16 cellular contexts compared by ENCODE assay signal in the genomic region with DNA sequence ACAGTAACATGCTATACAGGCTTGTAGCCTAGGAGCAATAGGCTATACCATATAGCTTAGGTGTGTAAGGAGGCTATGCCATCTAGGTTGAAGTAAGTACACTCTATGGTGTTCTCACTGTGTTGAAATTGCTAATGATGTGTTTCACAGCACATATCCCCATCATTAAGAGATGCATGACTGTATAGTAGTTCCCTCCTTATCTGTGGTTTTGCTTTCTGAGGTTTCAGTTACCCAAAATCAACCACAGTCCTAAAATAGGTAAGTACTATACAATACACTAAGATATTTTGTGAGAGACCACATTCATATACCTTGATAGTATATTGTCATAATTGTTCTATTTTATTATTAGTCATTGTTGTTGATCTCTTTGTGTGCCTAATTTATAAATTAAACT. TPM values are rescaled to one million over a fixed set of nuclear protein-coding genes. Genes with fewer than 3 reads are reported as not detected.
A peak's percentile ranks its signal among the peaks of the same experiment; 100 is the strongest.
DNase-seq lines count a peak whose midpoint lies in the region; ATAC-seq, FAIRE-seq and TF ChIP-seq lines count a peak whose summit lies in the region.
"Had no signal": no experiment of that assay in that cellular context is flagged by ENCODE, and none has a peak within 500 bp of the region (broad histone marks: within the 10 kb centered on the region; RNA-seq: fewer than 3 reads in every experiment).

No MANE protein-coding gene starts in this region.

- H3K9ac ChIP-seq in GM12878 (ENCODE audit: control insufficient read depth, insufficient read depth, low read length), result no peak overlapping the region

- H4K20me1 ChIP-seq in GM12878 (ENCODE audit: control insufficient read depth, insufficient read depth), result no peaks in the 10 kb centered on the region

- H3K36me3 Mint-ChIP-seq in activated CD4-positive, alpha-beta memory T cell treated with anti-CD3 and anti-CD28 coated beads, Interleukin-2, amount 10 ng/mL, durations not matched to agents 7 days and 5 days (ENCODE audit: low read depth), result no peaks in the 10 kb centered on the region
- H3K36me3 Mint-ChIP-seq in immature natural killer cell, result no peaks in the 10 kb centered on the region

- peaks cover 0 to 1% of the 10 kb centered on the region in 2 experiments; a peak in 2 of 4 replicates for H3K27me3 ChIP-seq in GM12878 (replicated peaks in 1 of 2; ENCODE audit: control insufficient read depth in 2 of 2, insufficient read depth in 2 of 2, low read length in 1 of 2)
- H3K27me3 ChIP-seq: pancreas, suprapubic skin had no signal

- peak; percentile 78 for FAIRE-seq in GM12878 (lab: Jason Lieb, UNC)
- FAIRE-seq: endometrium, pancreas had no signal

- no peaks in the 10 kb centered on the region for H3K27me3 Mint-ChIP-seq in activated CD4-positive, alpha-beta memory T cell treated with anti-CD3 and anti-CD28 coated beads, Interleukin-2, amount 10 ng/mL, durations not matched to agents 7 days and 5 days
- H3K27me3 Mint-ChIP-seq in immature natural killer cell (ENCODE audit: low read depth in 3 of 3), result peaks cover 0 to 2% (median 2%) of the 10 kb centered on the region in 3 donors

- intact Hi-C loops in GM12878 (cut with micrococcal nuclease; ENCODE audit: unreplicated experiment), result no loop called here

- no peak overlapping the region for H3K27ac ChIP-seq in GM12878 (ENCODE audit: control insufficient read depth, insufficient read depth)
- H3K27ac ChIP-seq: lower lobe of right lung, pancreas, suprapubic skin had no signal

- RAD21 ChIA-PET in GM12878 (lab: Charles Lee; ENCODE audit: unreplicated experiment), result interaction anchor here (0.9 kb wide), 1 partner anchor 13 kb away, joined by 4 read pairs; no protein-coding TSS in a partner anchor

- no peak for TF ChIP-seq POLR2A in GM12878 (IDR thresholded peaks at IDR 0.05; ENCODE audit: low read depth, low read length)

- no peaks in the 10 kb centered on the region for H3K79me2 ChIP-seq in GM12878 (ENCODE audit: control insufficient read depth, insufficient read depth, low read length)

- DNase-seq in GM12878 (ENCODE audit: low read depth, low spot score) (peak; percentile 11), COR-L47 (lab: John Stamatoyannopoulos, UW) (no peak), immature natural killer cell (no peak), H4 (ENCODE audit: low spot score) (no peak)
- no peak for DNase-seq in activated CD4-positive, alpha-beta memory T cell treated with anti-CD3 and anti-CD28 coated beads, Interleukin-2, amount 10 ng/mL, durations not matched to agents 7 days and 5 days
- DNase-seq: head of caudate nucleus; lower lobe of right lung; NCI-H1694; pancreas; stimulated activated CD4-positive, alpha-beta T cell treated with anti-CD3 and anti-CD28 coated beads, Interleukin-1b, Interleukin-23, amount 100 ng/mL, for 48 hours had no signal

- CTCF ChIA-PET in GM12878 (lab: Yijun Ruan, JAX), result interaction anchor here (1.2 to 1.7 kb wide), 2 partner anchors 11 kb away, joined by 4 to 5 read pairs; no protein-coding TSS in a partner anchor
- CTCF ChIA-PET in activated CD4-positive, alpha-beta memory T cell treated with anti-CD3 and anti-CD28 coated beads, Interleukin-2, amount 10 ng/mL, durations not matched to agents 7 days and 5 days (lab: Charles Lee), result no interaction called here

- 0 out of 2 replicates have a peak, but pooled peaks cover 3% of the 10 kb centered on the region for H3K4me1 ChIP-seq in GM12878 (ENCODE audit: control insufficient read depth, insufficient read depth, low read length)
- H3K4me1 ChIP-seq: lower lobe of right lung, pancreas, suprapubic skin had no signal

- in situ Hi-C loops in GM12878 (cut with MboI), result no loop called here

- no peaks in the 10 kb centered on the region for H3K36me3 ChIP-seq in GM12878 (ENCODE audit: control insufficient read depth in 2 of 2, insufficient read depth in 2 of 2, low read length in 1 of 2)
- H3K36me3 ChIP-seq: lower lobe of right lung, pancreas, suprapubic skin had no signal

- no peak overlapping the region for H3K4me3 ChIP-seq in GM12878
- H3K4me3 ChIP-seq: lower lobe of right lung, pancreas, suprapubic skin had no signal

- no peaks in the 10 kb centered on the region for H3K4me1 Mint-ChIP-seq in activated CD4-positive, alpha-beta memory T cell treated with anti-CD3 and anti-CD28 coated beads, Interleukin-2, amount 10 ng/mL, durations not matched to agents 7 days and 5 days
- no peaks in the 10 kb centered on the region for H3K4me1 Mint-ChIP-seq in immature natural killer cell

- no peak for TF ChIP-seq RAD21 in GM12878 (IDR thresholded peaks at IDR 0.05; ENCODE audit: insufficient read depth, low read depth, low read length)

- no peak overlapping the region for H3K4me3 Mint-ChIP-seq in activated CD4-positive, alpha-beta memory T cell treated with anti-CD3 and anti-CD28 coated beads, Interleukin-2, amount 10 ng/mL, durations not matched to agents 7 days and 5 days
- H3K4me3 Mint-ChIP-seq in immature natural killer cell, result no peak overlapping the region

- no peaks in the 10 kb centered on the region for H3K9me3 ChIP-seq in GM12878 (replicated peaks; ENCODE audit: control insufficient read depth, insufficient read depth, low read length)
- H3K9me3 ChIP-seq: lower lobe of right lung, pancreas, suprapubic skin had no signal

- H3K4me2 ChIP-seq in GM12878 (ENCODE audit: control insufficient read depth, insufficient read depth), result no peak overlapping the region

- no peak overlapping the region for H2AFZ ChIP-seq in GM12878 (ENCODE audit: control insufficient read depth, low read depth, low read length)

- H3K9me3 Mint-ChIP-seq in activated CD4-positive, alpha-beta memory T cell treated with anti-CD3 and anti-CD28 coated beads, Interleukin-2, amount 10 ng/mL, durations not matched to agents 7 days and 5 days, result no peaks in the 10 kb centered on the region
- peaks cover 0 to 4% (median 0%) of the 10 kb centered on the region in 6 donors for H3K9me3 Mint-ChIP-seq in immature natural killer cell

- no TSS peak for BruUV-seq in GM12878 (replicated peaks; lab: Mats Ljungman, UMichigan)

- ATAC-seq in GM19043 (IDR thresholded peaks at IDR 0.05; ENCODE audit: low read depth, unreplicated experiment) (peak; percentile 77), HG02571 (IDR thresholded peaks at IDR 0.05; ENCODE audit: unreplicated experiment) (peak; percentile 67), HG03175 (IDR thresholded peaks at IDR 0.05; ENCODE audit: unreplicated experiment) (peak; percentile 87), GM12878 (peak; percentile 91)
- ATAC-seq: lower lobe of right lung, Panc1, pancreas had no signal

- no peak for TF ChIP-seq CTCF in GM12878 (IDR thresholded peaks at IDR 0.05 in 2 of 3, conservative IDR thresholded peaks at IDR 0.05 in 1 of 3; ENCODE audit: control insufficient read depth in 2 of 3, extremely low read depth in 1 of 3, insufficient read depth in 1 of 3, low read depth in 3 of 3, low read length in 3 of 3)

- no peak for TF ChIP-seq EP300 in GM12878 (IDR thresholded peaks at IDR 0.05; ENCODE audit: borderline replicate concordance in 1 of 2, control insufficient read depth in 1 of 2, low read depth in 2 of 2, low read length in 2 of 2)

- SMC1A ChIA-PET in GM12878 (lab: Charles Lee; ENCODE audit: uncharacterized antibody, unreplicated experiment), result interaction anchor here (0.7 to 1.3 kb wide), 3 partner anchors 13 to 1055 kb away, joined by 3 to 5 read pairs (median 3); no protein-coding TSS in a partner anchor

- H3K27ac Mint-ChIP-seq in activated CD4-positive, alpha-beta memory T cell treated with anti-CD3 and anti-CD28 coated beads, Interleukin-2, amount 10 ng/mL, durations not matched to agents 7 days and 5 days, result no peak overlapping the region
- no peak overlapping the region for H3K27ac Mint-ChIP-seq in immature natural killer cell

- POLR2A ChIA-PET in GM12878 (lab: Charles Lee), result no interaction called here
- POLR2A ChIA-PET in activated CD4-positive, alpha-beta memory T cell treated with anti-CD3 and anti-CD28 coated beads, Interleukin-2, amount 10 ng/mL, durations not matched to agents 7 days and 5 days (lab: Charles Lee), result no interaction called here

TF ChIP-seq in GM12878, 131 proteins besides CTCF, POLR2A, EP300 and RAD21 (continues in another document):
- TF ChIP-seq JUNB (IDR thresholded peaks at IDR 0.05) (0 out of 2 replicates have a peak, but pooled peaks have one; percentile 7), NFIC (IDR thresholded peaks at IDR 0.05; ENCODE audit: low read depth, low read length) (peak; percentile 19; the same call in 1 of the 2 replicates), RUNX3 (IDR thresholded peaks at IDR 0.05; ENCODE audit: low read length) (peak; percentile 92), MEF2B (IDR thresholded peaks at IDR 0.05; ENCODE audit: partially characterized antibody, poor library complexity, severe bottlenecking) (peak; percentile 84), IKZF2 (IDR thresholded peaks at IDR 0.05) (peak; percentile 9 to 55; a peak in 2 of 4 replicates), MEF2A (IDR thresholded peaks at IDR 0.05; ENCODE audit: insufficient read depth, low read depth, low read length) (peak; percentile 77)

RNA-seq across cellular contexts. Expression of a gene that starts 12.7 kb away (rescaled TPM):
- total RNA-seq in GM12878 (2013; cell fraction: nucleolus; rRNA removed), result 0.86 and 0.88 TPM in 2 replicates
- total RNA-seq in GM12878 (2014; rRNA removed), result 0.40 and 0.44 TPM in 2 replicates
- 0.18 and 0.23 TPM in 2 replicates for total RNA-seq in GM12878 (2014; rRNA removed; fragmentation: Illumina TruSeq; extraction: Trizol)
- total RNA-seq in GM12878 (2021), result 0.56 TPM in 2 replicates
- 0.14 TPM for polyA plus RNA-seq in GM12878 (2011; ENCODE audit: low read depth)
- 0.13 and 0.18 TPM in 2 replicates for polyA plus RNA-seq in GM12878 (2011; rRNA removed)
- polyA plus RNA-seq in GM12878 (2011; cell fraction: cytosol; rRNA removed), result 0.15 and 0.20 TPM in 2 replicates
- 0.16 and 0.23 TPM in 2 replicates for polyA plus RNA-seq in GM12878 (2011; cell fraction: nucleus; rRNA removed)
- 0.31 and 0.44 TPM in 2 replicates for polyA plus RNA-seq in GM12878 (2012)
- 0.08 and 0.12 TPM in 2 replicates for polyA plus RNA-seq in GM12878 (2014; fragmentation: Illumina TruSeq; extraction: Trizol)
- under 1 TPM; 0.07 to 0.10 TPM for polyA plus RNA-seq in GM12878 (2014; fragmentation: Nextera tagmentation; extraction: Ambion mirVana)
- polyA plus RNA-seq in GM12878 (2014; rRNA removed), result 0.28 and 0.37 TPM in 2 replicates
- polyA plus RNA-seq in GM12878 (2016; fragmentation: Nextera tagmentation; extraction: Ambion mirVana), result under 1 TPM; 0.18 to 0.39 TPM
- 0.22 and 0.46 TPM in 2 replicates for polyA minus RNA-seq in GM12878 (2011; rRNA and poly(A)+ RNA removed)
- 0.21 and 0.27 TPM in 2 replicates for polyA minus RNA-seq in GM12878 (2011; cell fraction: cytosol; rRNA and poly(A)+ RNA removed)
- polyA minus RNA-seq in GM12878 (2011; cell fraction: nucleus; rRNA and poly(A)+ RNA removed), result 0.48 and 0.77 TPM in 2 replicates
- total RNA-seq in activated CD4-positive, alpha-beta memory T cell treated with anti-CD3 and anti-CD28 coated beads, Interleukin-2, amount 10 ng/mL, durations not matched to agents 7 days and 5 days, result under 1 TPM; 0.08 TPM
- under 1 TPM in 1 of 3 donors, not detected in 2; 0.12 TPM for polyA plus RNA-seq in immature natural killer cell
- 6.1 and 6.9 TPM in 2 replicates for total RNA-seq in H4 (2014; rRNA removed; shearing (Covaris generic))
